ENCODE assay signal across 20 cellular contexts in genomic region chr2:109595644-109596043, GRCh38. TPM values are rescaled to one million over a fixed set of nuclear protein-coding genes. Genes with fewer than 3 reads are reported as not detected.
DNase-seq lines count a peak whose midpoint lies in the region; ATAC-seq, FAIRE-seq and TF ChIP-seq lines count a peak whose summit lies in the region.
"Had no signal": no experiment of that assay in that cellular context is flagged by ENCODE, and none has a peak within 500 bp of the region (broad histone marks: within the 10 kb centered on the region; RNA-seq: fewer than 3 reads in every experiment).

No MANE protein-coding gene starts in this region.

- H4K8ac ChIP-seq in H9 (replicated peaks; ENCODE audit: insufficient read length, low read depth, low read length) = no peak overlapping the region

- H3K9me3 Mint-ChIP-seq in H9 (no peaks in the 10 kb centered on the region), astrocyte (ENCODE audit: unreplicated experiment) (no peaks in the 10 kb centered on the region), nephron progenitor cell (peaks cover 4% of the 10 kb centered on the region)
- H3K9me3 Mint-ChIP-seq: CD4-positive, alpha-beta T cell; GM23338; HFFc6 had no signal

- H3K4me3 Mint-ChIP-seq in H9 (no peak overlapping the region), astrocyte (ENCODE audit: unreplicated experiment) (no peak overlapping the region), nephron progenitor cell (no peak overlapping the region)
- H3K4me3 Mint-ChIP-seq: CD4-positive, alpha-beta T cell; GM23338; HFFc6 had no signal

- no peaks in the 10 kb centered on the region for H3K27me3 ChIP-seq in H9 (ENCODE audit: insufficient read depth, low read length)
- no peaks in the 10 kb centered on the region for H3K27me3 ChIP-seq in astrocyte (ENCODE audit: insufficient read depth, low read length)
- no peaks in the 10 kb centered on the region for H3K27me3 ChIP-seq in smooth muscle cell (ENCODE audit: low read depth)
- H3K27me3 ChIP-seq in pancreas = no peaks in the 10 kb centered on the region
- H3K27me3 ChIP-seq: BE2C had no signal

- intact Hi-C loops in pancreas (cut with DNase I) = no loop called here

- H3K4ac ChIP-seq in H9 (ENCODE audit: low read depth, low read length) = no peak overlapping the region

- no peak overlapping the region for H3K56ac ChIP-seq in H9 (ENCODE audit: insufficient read length, low read depth, low read length)

- H3K4me2 ChIP-seq in H9 (ENCODE audit: insufficient read depth, insufficient read length, low read length) = no peak overlapping the region
- no peak overlapping the region for H3K4me2 ChIP-seq in astrocyte (ENCODE audit: low read length)
- H3K4me2 ChIP-seq in smooth muscle cell = no peak overlapping the region
- H3K4me2 ChIP-seq: GM23338 had no signal

- H2BK20ac ChIP-seq in H9 (ENCODE audit: low read depth, low read length, poor library complexity, severe bottlenecking) = no peak overlapping the region

- no peak overlapping the region for H2BK5ac ChIP-seq in H9 (ENCODE audit: insufficient read length, low read length)

- FAIRE-seq in astrocyte (lab: Jason Lieb, UNC) = no peak
- no peak for FAIRE-seq in pancreas (lab: Jason Lieb, UNC)
- FAIRE-seq: A204.1, D721Med, G401.6, GM12891, H54 had no signal

- H3K4me1 ChIP-seq in H9 (ENCODE audit: insufficient read depth, low read length) (peaks cover 2% of the 10 kb centered on the region; the same call in 1 of the 2 replicates), astrocyte (ENCODE audit: insufficient read depth, low read length) (no peaks in the 10 kb centered on the region), smooth muscle cell (ENCODE audit: low read depth) (peaks cover 5% of the 10 kb centered on the region), pancreas (no peaks in the 10 kb centered on the region)
- H3K4me1 ChIP-seq: BE2C had no signal

- H3K4me1 Mint-ChIP-seq in H9 (peaks cover 13 to 17% of the 10 kb centered on the region in 2 experiments), astrocyte (ENCODE audit: low read depth, unreplicated experiment) (peaks cover 21% of the 10 kb centered on the region), nephron progenitor cell (peaks cover 46% of the 10 kb centered on the region)

- ATAC-seq in pancreas = no peak
- ATAC-seq: GM23338, HCT116 had no signal

- H3K23ac ChIP-seq in H9 (ENCODE audit: insufficient read length, low read depth, low read length) = no peak overlapping the region

- H2BK15ac ChIP-seq in H9 (ENCODE audit: low read depth, low read length) = no peak overlapping the region

- no CpG with 5 or more reads among the region's 4 CpGs for WGBS in H9 (ENCODE audit: extremely low coverage, insufficient read length, low lambda C conversion rate)
- WGBS in smooth muscle cell (ENCODE audit: low lambda C conversion rate) = 65% methylated on average over 4 of the region's 4 CpGs
- 80 to 85% methylated on average over 4 of the region's 4 CpGs for WGBS in pancreas, 2 donors

- peak overlapping the region in 2 of 3 experiments; percentile 25 to 64; a peak in 4 of 7 replicates for H3K27ac Mint-ChIP-seq in H9
- peak overlapping the region; percentile 13 for H3K27ac Mint-ChIP-seq in astrocyte (ENCODE audit: unreplicated experiment)
- H3K27ac Mint-ChIP-seq in nephron progenitor cell = peak overlapping the region; percentile 1
- H3K27ac Mint-ChIP-seq: CD4-positive, alpha-beta T cell; GM23338; HFFc6 had no signal

- no peak overlapping the region for H3K14ac ChIP-seq in H9 (ENCODE audit: insufficient read depth, low read length)

- peaks cover 12% of the 10 kb centered on the region; the same call in 1 of the 2 replicates for H3K79me2 ChIP-seq in H9 (ENCODE audit: insufficient read depth, low read length)
- H3K79me2 ChIP-seq in astrocyte (ENCODE audit: insufficient read depth, low read length) = peaks cover 99% of the 10 kb centered on the region
- peaks cover 89% of the 10 kb centered on the region for H3K79me2 ChIP-seq in smooth muscle cell (ENCODE audit: low read depth)

- H3K27ac ChIP-seq in H9 (ENCODE audit: insufficient read length, low read depth, low read length) (no peak overlapping the region), astrocyte (ENCODE audit: low read depth, low read length) (no peak overlapping the region), smooth muscle cell (ENCODE audit: low read depth) (peak overlapping the region; percentile 47), pancreas (no peak overlapping the region)
- H3K27ac ChIP-seq: HL-60 had no signal

- no peak overlapping the region for H2BK120ac ChIP-seq in H9 (ENCODE audit: low read depth, low read length, poor library complexity, severe bottlenecking)

- TF ChIP-seq CTCF in H9 (conservative IDR thresholded peaks at IDR 0.05) = no peak
- TF ChIP-seq CTCF in astrocyte (IDR thresholded peaks at IDR 0.05; ENCODE audit: insufficient read depth, low read depth, low read length) = no peak
- no peak for TF ChIP-seq CTCF in nephron progenitor cell (IDR thresholded peaks at IDR 0.05)
- TF ChIP-seq CTCF in smooth muscle cell (IDR thresholded peaks at IDR 0.05; ENCODE audit: borderline replicate concordance, insufficient read depth, poor library complexity, severe bottlenecking) = no peak
- no peak for TF ChIP-seq CTCF in pancreas (IDR thresholded peaks at IDR 0.05)

- no peak overlapping the region for H3T11ph ChIP-seq in H9 (ENCODE audit: low read length)

- H2AFZ ChIP-seq in H9 (ENCODE audit: low read length) = no peak overlapping the region
- H2AFZ ChIP-seq in astrocyte (ENCODE audit: low read depth, low read length) = no peak overlapping the region
- H2AFZ ChIP-seq in smooth muscle cell (ENCODE audit: low read depth) = no peak overlapping the region
- H2AFZ ChIP-seq: GM23338 had no signal

- H3K36me3 ChIP-seq in astrocyte (ENCODE audit: insufficient read depth, low read length) (no peaks in the 10 kb centered on the region), smooth muscle cell (ENCODE audit: low read depth) (no peaks in the 10 kb centered on the region), pancreas (no peaks in the 10 kb centered on the region)
- H3K36me3 ChIP-seq: BE2C had no signal

- H4K20me1 ChIP-seq in H9 (ENCODE audit: control insufficient read depth, insufficient read depth, insufficient read length) = no peaks in the 10 kb centered on the region
- peaks cover 69% of the 10 kb centered on the region for H4K20me1 ChIP-seq in astrocyte (ENCODE audit: insufficient read depth, low read length)
- peaks cover 95% of the 10 kb centered on the region for H4K20me1 ChIP-seq in smooth muscle cell (ENCODE audit: low read depth)

- H3K9ac ChIP-seq in H9 (ENCODE audit: extremely low read depth, insufficient read length, low read length) = no peak overlapping the region
- H3K9ac ChIP-seq in astrocyte (ENCODE audit: low read length) = no peak overlapping the region
- H3K9ac ChIP-seq in smooth muscle cell (ENCODE audit: low read depth) = no peak overlapping the region

- no peaks in the 10 kb centered on the region for H3K23me2 ChIP-seq in H9 (ENCODE audit: insufficient read length, low read depth, low read length, poor library complexity, severe bottlenecking)

- H3K9me3 ChIP-seq in H9 (ENCODE audit: control insufficient read depth, low read depth, low read length) (no peaks in the 10 kb centered on the region), astrocyte (ENCODE audit: insufficient read depth, low read depth, low read length) (no peaks in the 10 kb centered on the region), smooth muscle cell (replicated peaks; ENCODE audit: low read depth) (no peaks in the 10 kb centered on the region), pancreas (no peaks in the 10 kb centered on the region)
- H3K9me3 ChIP-seq: BE2C, Caco-2 had no signal

- H3K27me3 Mint-ChIP-seq in H9 (ENCODE audit: low read depth) (no peaks in the 10 kb centered on the region), astrocyte (ENCODE audit: low read depth, unreplicated experiment) (no peaks in the 10 kb centered on the region), nephron progenitor cell (ENCODE audit: low read depth, poor library complexity) (no peaks in the 10 kb centered on the region)
- H3K27me3 Mint-ChIP-seq: CD4-positive, alpha-beta T cell had no signal

- no peak for DNase-seq in H9
- DNase-seq in astrocyte (ENCODE audit: low read depth) = no peak
- DNase-seq in nephron progenitor cell = no peak
- no peak for DNase-seq in smooth muscle cell (lab: John Stamatoyannopoulos, UW; ENCODE audit: unreplicated experiment)
- DNase-seq in T1000 (lab: John Stamatoyannopoulos, UW) = no peak
- DNase-seq in pancreas = no peak
- DNase-seq: ACHN; BE2C; C1 segment of cervical spinal cord; Caco-2; CD4-positive, alpha-beta T cell; HFFc6 had no signal

- H3K18ac ChIP-seq in H9 (ENCODE audit: insufficient read length, low read depth, low read length) = no peak overlapping the region

- no peak overlapping the region for H3K4me3 ChIP-seq in astrocyte (ENCODE audit: insufficient read depth, low read depth, low read length)
- no peak overlapping the region for H3K4me3 ChIP-seq in smooth muscle cell
- no peak overlapping the region for H3K4me3 ChIP-seq in pancreas
- H3K4me3 ChIP-seq: GM23338 had no signal

- no peak overlapping the region for H4K5ac ChIP-seq in H9 (ENCODE audit: insufficient read length, low read depth, low read length)

- H3K36me3 Mint-ChIP-seq in H9 (ENCODE audit: insufficient read depth in 1 of 3, low read depth in 3 of 3) (peaks cover 0 to 15% (median 14%) of the 10 kb centered on the region in 3 experiments; a peak in 5 of 7 replicates), astrocyte (ENCODE audit: low read depth, unreplicated experiment) (peaks cover 1% of the 10 kb centered on the region), nephron progenitor cell (ENCODE audit: low read depth) (peaks cover 44% of the 10 kb centered on the region)

- no peaks in the 10 kb centered on the region for H3F3A ChIP-seq in smooth muscle cell (ENCODE audit: low read depth)

- peaks cover 28% of the 10 kb centered on the region for H3K79me1 ChIP-seq in H9 (ENCODE audit: insufficient read depth, low read depth, low read length, poor library complexity, severe bottlenecking)

- H2BK12ac ChIP-seq in H9 (ENCODE audit: insufficient read length, low read depth, low read length) = no peak overlapping the region

- H4K91ac ChIP-seq in H9 (ENCODE audit: insufficient read length, low read depth, low read length) = no peak overlapping the region

- H2AK5ac ChIP-seq in H9 (ENCODE audit: insufficient read length, low read length) = no peak overlapping the region

RNA-seq across cellular contexts. Expression of gene SEPTIN10, which starts 18.1 kb away (rescaled TPM):
- total RNA-seq in H9 (2021) = 91.2 and 92.5 TPM in 2 replicates
- 76.3 and 90.8 TPM in 2 replicates for total RNA-seq in astrocyte
- total RNA-seq in smooth muscle cell = 92.1 and 102 TPM in 2 replicates
- polyA plus RNA-seq in smooth muscle cell = 39.2 and 48.8 TPM in 2 replicates
- total RNA-seq in pancreas = 10 to 100 TPM; 12.0 to 27.1 (median 17.8) TPM
- polyA plus RNA-seq in pancreas = 10 to 100 TPM in 1 of 2 donors, 1 to 10 TPM in 1; 7.9 to 13.9 TPM

RNA-seq across cellular contexts. Expression of gene SOWAHC, which starts 18.5 kb away (rescaled TPM):
- total RNA-seq in H9 (2021) (20.1 and 20.9 TPM in 2 replicates), astrocyte (14.1 and 16.5 TPM in 2 replicates), smooth muscle cell (31.2 and 31.3 TPM in 2 replicates), pancreas (1 to 10 TPM; 2.6 to 5.3 (median 3.2) TPM)
- polyA plus RNA-seq in smooth muscle cell (20.2 and 24.4 TPM in 2 replicates), pancreas (1 to 10 TPM; 1.2 to 3.2 TPM)
